24 cellular contexts compared by ENCODE assay signal in genomic region chr4:139672215-139672614, GRCh38.
"Had no signal": no experiment of that assay in that cellular context is flagged by ENCODE, and none has a peak within 500 bp of the region (broad histone marks: within the 10 kb centered on the region; RNA-seq: fewer than 3 reads in every experiment).

No MANE protein-coding gene starts in this region.

- H3K27me3 Mint-ChIP-seq: stimulated activated naive CD8-positive, alpha-beta T cell treated with anti-CD3 and anti-CD28 coated beads, Interleukin-15, Interleukin-2, amounts not matched to agents 100 ng/mL and 50 ng/mL, for 24 hours had no signal

- H3K4me3 ChIP-seq: cardiac muscle cell, hepatocyte, ovary, psoas muscle, skin epidermis, tibial artery had no signal

- H2AFZ ChIP-seq: hepatocyte had no signal

- H3K36me3 ChIP-seq: cardiac muscle cell, neutrophil, ovary had no signal

- H3K9me3 ChIP-seq: neutrophil, ovary, psoas muscle, tibial artery had no signal

- ATAC-seq: left ventricle myocardium superior, right cardiac atrium had no signal

- H3K27ac ChIP-seq: cardiac muscle cell, hepatocyte, neutrophil, ovary, psoas muscle, skin epidermis, tibial artery had no signal

- H3K9me3 Mint-ChIP-seq: activated naive CD4-positive, alpha-beta T cell treated with anti-CD3 and anti-CD28 coated beads for 36 hours; activated naive CD8-positive, alpha-beta T cell treated with anti-CD3 and anti-CD28 coated beads, Interleukin-2, amount 10 ng/mL, durations not matched to agents 7 days and 5 days; nephron; stimulated activated naive CD8-positive, alpha-beta T cell treated with anti-CD3 and anti-CD28 coated beads, Interleukin-15, Interleukin-2, amounts not matched to agents 100 ng/mL and 50 ng/mL, for 24 hours had no signal

- H3K4me2 ChIP-seq: hepatocyte had no signal

- DNase-seq: activated CD4-positive, alpha-beta T cell treated with anti-CD3 and anti-CD28 coated beads for 4 hours; activated CD4-positive, alpha-beta T cell treated with anti-CD3 and anti-CD28 coated beads, Interleukin-2, amount 50 U/mL, for 48 hours; activated CD4-positive, CD25-positive, alpha-beta regulatory T cell; activated naive CD4-positive, alpha-beta T cell treated with anti-CD3 and anti-CD28 coated beads for 36 hours; activated naive CD8-positive, alpha-beta T cell treated with anti-CD3 and anti-CD28 coated beads, Interleukin-2, amount 10 ng/mL, durations not matched to agents 7 days and 5 days; activated T-cell treated with anti-CD3 and anti-CD28 coated beads, Interleukin-2, amount 50 U/mL, for 48 hours; amygdala; effector CD4-positive, alpha-beta T cell; left ventricle myocardium superior; mammary epithelial cell; midbrain; ovary; psoas muscle; right cardiac atrium; stimulated activated CD4-positive, alpha-beta T cell treated with anti-CD3 and anti-CD28 coated beads, Interleukin-1b, Interleukin-23, amount 100 ng/mL, for 48 hours; T-helper 1 cell; T-helper 9 cell; tibial artery had no signal

- H3K4me3 Mint-ChIP-seq: activated naive CD4-positive, alpha-beta T cell treated with anti-CD3 and anti-CD28 coated beads for 36 hours; activated naive CD8-positive, alpha-beta T cell treated with anti-CD3 and anti-CD28 coated beads, Interleukin-2, amount 10 ng/mL, durations not matched to agents 7 days and 5 days; nephron; stimulated activated naive CD8-positive, alpha-beta T cell treated with anti-CD3 and anti-CD28 coated beads, Interleukin-15, Interleukin-2, amounts not matched to agents 100 ng/mL and 50 ng/mL, for 24 hours had no signal

- H3K27me3 ChIP-seq: cardiac muscle cell, hepatocyte, neutrophil, ovary, tibial artery had no signal

- H3K27ac Mint-ChIP-seq: activated naive CD4-positive, alpha-beta T cell treated with anti-CD3 and anti-CD28 coated beads for 36 hours; activated naive CD8-positive, alpha-beta T cell treated with anti-CD3 and anti-CD28 coated beads, Interleukin-2, amount 10 ng/mL, durations not matched to agents 7 days and 5 days; nephron; stimulated activated naive CD8-positive, alpha-beta T cell treated with anti-CD3 and anti-CD28 coated beads, Interleukin-15, Interleukin-2, amounts not matched to agents 100 ng/mL and 50 ng/mL, for 24 hours had no signal
